ENCODE assay signal across 8 cellular contexts in genomic region chr16:1782408-1783247, GRCh38. TPM values are rescaled to one million over a fixed set of nuclear protein-coding genes. Genes with fewer than 3 reads are reported as not detected.
DNase-seq lines count a peak whose midpoint lies in the region; ATAC-seq and TF ChIP-seq lines count a peak whose summit lies in the region.

NUBP2 (plus strand) TSS chr16:1782960; CDS start chr16:1783021, 61 bp downstream.
SPSB3 (minus strand) TSS chr16:1782571; CDS start chr16:1781483, 1,088 bp downstream.

- H4K20me1 ChIP-seq in neural progenitor cell (ENCODE audit: low read depth): peaks cover 56% of the 10 kb centered on the region

- no peaks in the 10 kb centered on the region for H3K36me3 ChIP-seq in neural progenitor cell

- H3K27ac ChIP-seq in foreskin keratinocyte (peak within 1 kb of the TSS; percentile 1), neural progenitor cell (peak within 1 kb of the TSS; percentile 59)

- H3K27me3 ChIP-seq in foreskin keratinocyte (no peaks in the 10 kb centered on the region), neural progenitor cell (no peaks in the 10 kb centered on the region)

- H3K9ac ChIP-seq in neural progenitor cell: peak within 1 kb of the TSS; percentile 72

- peak within 1 kb of the TSS; percentile 100 for H3K4me2 ChIP-seq in neural progenitor cell

- no peaks in the 10 kb centered on the region for H3K36me3 Mint-ChIP-seq in neural progenitor cell

- POLR2A ChIA-PET in HEK293T (lab: Yijun Ruan, JAX): interaction anchor here (0.6 to 3.3 kb wide), 26 partner anchors 10 to 362 kb away, joined by 3 to 71 read pairs (median 5); partner anchors contain the start of genes CRAMP1, EME2, FAHD1 and HAGH

- no peaks in the 10 kb centered on the region for H3K9me3 ChIP-seq in neural progenitor cell (ENCODE audit: low read depth)

- H3K79me2 ChIP-seq in neural progenitor cell (ENCODE audit: low read depth): peaks cover 43% of the 10 kb centered on the region

- peak within 1 kb of the TSS; percentile 95 for H3K4me3 ChIP-seq in neural progenitor cell

- peak; percentile 14 for TF ChIP-seq CTCF in foreskin keratinocyte (conservative IDR thresholded peaks at IDR 0.05)
- TF ChIP-seq CTCF in neural progenitor cell (IDR thresholded peaks at IDR 0.05): no peak

- ATAC-seq in foreskin keratinocyte: peak; percentile 87

- in situ Hi-C loops in SK-MEL-5 (cut with HindIII; ENCODE audit: low pct_unique_long_range_greater_than_20kb, low sequenced_read_pairs): no loop called here

- H3K27ac Mint-ChIP-seq in neural progenitor cell: peak within 1 kb of the TSS; percentile 34

- CTCF ChIA-PET in HEK293T (lab: Yijun Ruan, JAX): interaction anchor here (0.5 to 1.0 kb wide), 4 partner anchors 8 to 77 kb away, joined by 3 to 5 read pairs (median 4); partner anchors contain the start of genes EME2, MAPK8IP3 and MRPS34

- H3K4me3 Mint-ChIP-seq in neural progenitor cell: peak within 1 kb of the TSS; percentile 97

- H3K4me1 ChIP-seq in foreskin keratinocyte (peaks cover 3% of the 10 kb centered on the region), neural progenitor cell (peaks cover 6% of the 10 kb centered on the region)

- H3K27me3 Mint-ChIP-seq in neural progenitor cell (ENCODE audit: insufficient read depth, low read depth): peaks cover 11% of the 10 kb centered on the region

- H3K9me3 Mint-ChIP-seq in neural progenitor cell: no peaks in the 10 kb centered on the region

- peaks cover 16% of the 10 kb centered on the region for H3F3A ChIP-seq in neural progenitor cell (ENCODE audit: low read depth)

- H2AFZ ChIP-seq in neural progenitor cell (replicated peaks): peak within 1 kb of the TSS; percentile 43

- peaks cover 15% of the 10 kb centered on the region for H3K4me1 Mint-ChIP-seq in neural progenitor cell

- DNase-seq in GF-D8 (lab: John Stamatoyannopoulos, UW): peak; percentile 99
- peak; percentile 94 for DNase-seq in HEK293T (ENCODE audit: extremely low spot score)
- peak; percentile 100 for DNase-seq in MV-4-11 (lab: John Stamatoyannopoulos, UW)
- peak; percentile 99 for DNase-seq in SK-MEL-5 (ENCODE audit: low read depth, low spot score)
- peak; percentile 99 for DNase-seq in activated naive CD4-positive, alpha-beta T cell treated with Interleukin-2 at 50 U/mL for 16 hours
- peak; percentile 99 to 100 for DNase-seq in foreskin keratinocyte
- peak; percentile 100 for DNase-seq in neural progenitor cell (ENCODE audit: low spot score)
- DNase-seq in stromal cell of bone marrow (ENCODE audit: low read depth): peak; percentile 100

TF ChIP-seq in HEK293T, 16 proteins besides CTCF, POLR2A, EP300 and RAD21:
- TF ChIP-seq FOXK2 (IDR thresholded peaks at IDR 0.05): no peak
- TF ChIP-seq SP1 (IDR thresholded peaks at IDR 0.05): no peak
- TF ChIP-seq LEF1 (IDR thresholded peaks at IDR 0.05; ENCODE audit: borderline replicate concordance): peak; percentile 80
- TF ChIP-seq NFRKB (IDR thresholded peaks at IDR 0.05): no peak
- no peak for TF ChIP-seq TARDBP (IDR thresholded peaks at IDR 0.05)
- TF ChIP-seq PKNOX1 (IDR thresholded peaks at IDR 0.05): peak; percentile 100
- TF ChIP-seq ARNT (IDR thresholded peaks at IDR 0.05): 0 out of 2 replicates have a peak, but pooled peaks have one; percentile 28

RNA-seq across cellular contexts. Expression of gene NUBP2, which starts in this region (rescaled TPM):
- total RNA-seq in SK-MEL-5 (2014; rRNA removed; shearing (Covaris generic)): 57.9 and 58.1 TPM in 2 replicates
- 90.2 and 102 TPM in 2 replicates for polyA plus RNA-seq in SK-MEL-5 (2015; cell fraction: cytosol; rRNA removed)
- 69.8 and 94.8 TPM in 2 replicates for polyA plus RNA-seq in SK-MEL-5 (2015; cell fraction: nucleus; rRNA removed)
- total RNA-seq in foreskin keratinocyte (70.1 and 73.3 TPM in 2 replicates), neural progenitor cell (ENCODE audit: low replicate concordance) (22.8 and 77.7 TPM in 2 replicates)
- polyA plus RNA-seq in foreskin keratinocyte: 113 and 121 TPM in 2 replicates

RNA-seq across cellular contexts. Expression of gene SPSB3, which starts in this region (rescaled TPM):
- 12.8 and 13.1 TPM in 2 replicates for total RNA-seq in SK-MEL-5 (2014; rRNA removed; shearing (Covaris generic))
- 15.8 and 18.7 TPM in 2 replicates for polyA plus RNA-seq in SK-MEL-5 (2015; cell fraction: cytosol; rRNA removed)
- 98.7 and 160 TPM in 2 replicates for polyA plus RNA-seq in SK-MEL-5 (2015; cell fraction: nucleus; rRNA removed)
- 21.7 and 27.4 TPM in 2 replicates for total RNA-seq in foreskin keratinocyte
- 24.5 and 32.4 TPM in 2 replicates for polyA plus RNA-seq in foreskin keratinocyte
- total RNA-seq in neural progenitor cell (ENCODE audit: low replicate concordance): 18.7 and 53.4 TPM in 2 replicates

Comparison
In these comparisons a context has a peak if more than half of its experiments do, and no peak if none do; other contexts are left out.
1. Peak in every context shown above with its lines: DNase-seq, ATAC-seq, H3K4me3 ChIP-seq and H3K27ac ChIP-seq.